Comparison of ENCODE assay signal across 14 cellular contexts in the genomic region with DNA sequence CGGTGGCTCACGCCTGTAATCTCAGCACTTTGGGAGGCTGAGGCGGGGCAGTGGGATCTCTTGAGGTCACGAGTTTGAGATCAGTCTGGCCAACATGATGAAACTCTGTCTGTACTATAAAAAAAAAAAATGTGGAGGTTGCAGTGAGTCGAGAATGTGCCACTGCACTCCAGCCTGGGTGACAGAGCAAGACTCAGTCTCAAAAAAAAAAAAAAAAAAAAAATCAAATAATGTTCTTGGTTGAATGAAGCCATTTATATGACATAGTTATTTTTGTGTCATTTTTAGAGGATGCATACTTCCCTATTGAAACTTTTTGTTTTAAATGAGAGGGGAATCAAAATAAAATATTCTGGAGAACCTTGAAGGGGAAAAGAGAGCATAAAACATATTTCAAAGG. TPM values are rescaled to one million over a fixed set of nuclear protein-coding genes. Genes with fewer than 3 reads are reported as not detected.
A peak's percentile ranks its signal among the peaks of the same experiment; 100 is the strongest.
DNase-seq lines count a peak whose midpoint lies in the region; ATAC-seq and TF ChIP-seq lines count a peak whose summit lies in the region.
"Had no signal": no experiment of that assay in that cellular context is flagged by ENCODE, and none has a peak within 500 bp of the region (broad histone marks: within the 10 kb centered on the region; RNA-seq: fewer than 3 reads in every experiment).

No MANE protein-coding gene starts in this region.

- H3K27ac ChIP-seq in CD4-positive, alpha-beta T cell (ENCODE audit: low read depth, low read length), result no peak overlapping the region
- H3K27ac ChIP-seq in GM23248 (peak overlapping the region; percentile 65), right lobe of liver (peak overlapping the region; percentile 46 to 79 (median 71))
- H3K27ac ChIP-seq: brain microvascular endothelial cell had no signal

- TF ChIP-seq CTCF in CD4-positive, alpha-beta T cell (IDR thresholded peaks at IDR 0.05), result no peak
- TF ChIP-seq CTCF in right lobe of liver (IDR thresholded peaks at IDR 0.05) (no peak), lower leg skin (IDR thresholded peaks at IDR 0.05) (no peak)

- no peaks in the 10 kb centered on the region for H3K9me3 ChIP-seq in CD4-positive, alpha-beta T cell (ENCODE audit: control insufficient read depth, low read length)
- H3K9me3 ChIP-seq in GM23248 (ENCODE audit: low read depth) (no peaks in the 10 kb centered on the region), right lobe of liver (no peaks in the 10 kb centered on the region)
- H3K9me3 ChIP-seq: spleen had no signal

- H3K36me3 Mint-ChIP-seq in CD4-positive, alpha-beta T cell (ENCODE audit: low read depth), result peaks cover 74% of the 10 kb centered on the region
- H3K36me3 Mint-ChIP-seq in activated T-helper 1 cell treated with anti-CD3 and anti-CD28 coated beads, Interleukin-12 subunit alpha, Interleukin-12 subunit beta, Interleukin-2, Interleukin-4 antibody, amounts not matched to agents 30 ng/mL and 10 ng/mL and 1 ng/mL, durations not matched to agents 14 hours and 24 hours and 36 hours (ENCODE audit: low read depth), result peaks cover 31% of the 10 kb centered on the region

- H3F3A ChIP-seq in GM23248 (ENCODE audit: insufficient read depth), result peaks cover 53% of the 10 kb centered on the region

- H3K4me2 ChIP-seq in GM23248 (ENCODE audit: unreplicated experiment), result no peak overlapping the region

- H3K9ac ChIP-seq in GM23248, result no peak overlapping the region

- H3K4me3 Mint-ChIP-seq in CD4-positive, alpha-beta T cell, result peak overlapping the region; percentile 56
- no peak overlapping the region for H3K4me3 Mint-ChIP-seq in activated T-helper 1 cell treated with anti-CD3 and anti-CD28 coated beads, Interleukin-12 subunit alpha, Interleukin-12 subunit beta, Interleukin-2, Interleukin-4 antibody, amounts not matched to agents 30 ng/mL and 10 ng/mL and 1 ng/mL, durations not matched to agents 14 hours and 24 hours and 36 hours

- H3K4me1 Mint-ChIP-seq in CD4-positive, alpha-beta T cell (ENCODE audit: low read depth), result peaks cover 66% of the 10 kb centered on the region
- peaks cover 36% of the 10 kb centered on the region for H3K4me1 Mint-ChIP-seq in activated T-helper 1 cell treated with anti-CD3 and anti-CD28 coated beads, Interleukin-12 subunit alpha, Interleukin-12 subunit beta, Interleukin-2, Interleukin-4 antibody, amounts not matched to agents 30 ng/mL and 10 ng/mL and 1 ng/mL, durations not matched to agents 14 hours and 24 hours and 36 hours (ENCODE audit: low read depth)

- H3K79me2 ChIP-seq in GM23248 (ENCODE audit: insufficient read depth), result peaks cover 19% of the 10 kb centered on the region

- 0 out of 2 replicates have a peak, but pooled peaks cover 4% of the 10 kb centered on the region for H4K20me1 ChIP-seq in GM23248 (ENCODE audit: insufficient read depth)

- WGBS in GM23248 (ENCODE audit: low coverage in 1 of 2, low lambda C conversion rate in 2 of 2, missing lambda C conversion rate in 2 of 2), 2 experiments, result 71 to 75% methylated on average over 5 of the region's 5 CpGs
- 28% methylated on average over 5 of the region's 5 CpGs for WGBS in right lobe of liver (ENCODE audit: insufficient coverage, low coverage, low lambda C conversion rate, missing lambda C conversion rate)
- WGBS in lower leg skin, 2 donors, result 80 to 82% methylated on average over 5 of the region's 5 CpGs

- H3K36me3 ChIP-seq in GM23248 (ENCODE audit: low read depth) (peaks cover 10% of the 10 kb centered on the region; the same call in 1 of the 2 replicates), right lobe of liver (peaks cover 0 to 10% (median 0%) of the 10 kb centered on the region in 4 donors)

- no peaks in the 10 kb centered on the region for H3K27me3 Mint-ChIP-seq in CD4-positive, alpha-beta T cell
- no peaks in the 10 kb centered on the region for H3K27me3 Mint-ChIP-seq in activated T-helper 1 cell treated with anti-CD3 and anti-CD28 coated beads, Interleukin-12 subunit alpha, Interleukin-12 subunit beta, Interleukin-2, Interleukin-4 antibody, amounts not matched to agents 30 ng/mL and 10 ng/mL and 1 ng/mL, durations not matched to agents 14 hours and 24 hours and 36 hours (ENCODE audit: insufficient read depth)

- ATAC-seq in CD4-positive, alpha-beta T cell (ENCODE audit: poor library complexity), result no peak
- no peak for ATAC-seq in right lobe of liver
- no peak for ATAC-seq in HG03342 (IDR thresholded peaks at IDR 0.05; ENCODE audit: unreplicated experiment)

- H3K4me1 ChIP-seq in GM23248 (ENCODE audit: insufficient read depth), result peaks cover 31% of the 10 kb centered on the region
- peaks cover 0 to 33% (median 16%) of the 10 kb centered on the region in 4 donors for H3K4me1 ChIP-seq in right lobe of liver

- H3K4me3 ChIP-seq in GM23248 (no peak overlapping the region), right lobe of liver (no peak overlapping the region), lower leg skin (ENCODE audit: low read depth, poor library complexity, severe bottlenecking) (no peak overlapping the region)
- H3K4me3 ChIP-seq: dorsolateral prefrontal cortex had no signal

- TF ChIP-seq POLR2A in right lobe of liver (IDR thresholded peaks at IDR 0.05), result no peak
- TF ChIP-seq POLR2A in lower leg skin (IDR thresholded peaks at IDR 0.05), result no peak

- no peaks in the 10 kb centered on the region for H3K27me3 ChIP-seq in CD4-positive, alpha-beta T cell (ENCODE audit: control insufficient read depth, insufficient read depth, low read length)
- H3K27me3 ChIP-seq in GM23248 (replicated peaks; ENCODE audit: insufficient read depth), result no peaks in the 10 kb centered on the region
- no peaks in the 10 kb centered on the region for H3K27me3 ChIP-seq in right lobe of liver
- H3K27me3 ChIP-seq: brain microvascular endothelial cell, dorsolateral prefrontal cortex, spleen had no signal

- H3K9me3 Mint-ChIP-seq in CD4-positive, alpha-beta T cell, result no peaks in the 10 kb centered on the region
- no peaks in the 10 kb centered on the region for H3K9me3 Mint-ChIP-seq in activated T-helper 1 cell treated with anti-CD3 and anti-CD28 coated beads, Interleukin-12 subunit alpha, Interleukin-12 subunit beta, Interleukin-2, Interleukin-4 antibody, amounts not matched to agents 30 ng/mL and 10 ng/mL and 1 ng/mL, durations not matched to agents 14 hours and 24 hours and 36 hours

- no peak overlapping the region for H2AFZ ChIP-seq in GM23248

- intact Hi-C loops in CD4-positive, alpha-beta T cell (cut with DNase I, micrococcal nuclease), result loop anchor here in 1 of 2 experiments (2.0 kb wide), 2 partner anchors 35 to 97 kb away; a partner anchor contains a TSS
- intact Hi-C loops in activated T-helper 1 cell treated with anti-CD3 and anti-CD28 coated beads, Interleukin-12 subunit alpha, Interleukin-12 subunit beta, Interleukin-2, Interleukin-4 antibody, amounts not matched to agents 30 ng/mL and 10 ng/mL and 1 ng/mL, durations not matched to agents 14 hours and 24 hours and 36 hours (cut with micrococcal nuclease), result loop anchor here (1.0 kb wide), 3 partner anchors 27 to 161 kb away; no protein-coding TSS in a partner anchor
- intact Hi-C loops in right lobe of liver (cut with DNase I) (no loop called here), lower leg skin (cut with DNase I; ENCODE audit: low total_unique reads) (no loop called here)

- H3K9me2 ChIP-seq in GM23248 (ENCODE audit: insufficient read depth), result no peaks in the 10 kb centered on the region

- H3K27ac Mint-ChIP-seq in CD4-positive, alpha-beta T cell, result peak overlapping the region; percentile 95
- H3K27ac Mint-ChIP-seq in activated T-helper 1 cell treated with anti-CD3 and anti-CD28 coated beads, Interleukin-12 subunit alpha, Interleukin-12 subunit beta, Interleukin-2, Interleukin-4 antibody, amounts not matched to agents 30 ng/mL and 10 ng/mL and 1 ng/mL, durations not matched to agents 14 hours and 24 hours and 36 hours, result peak overlapping the region; percentile 33

- in situ Hi-C loops in GM23248 (cut with MboI), result no loop called here

- POLR2A ChIA-PET in CD4-positive, alpha-beta T cell (lab: Charles Lee), result interaction anchor here (2.8 kb wide), 1 partner anchor 34 kb away, joined by 29 read pairs; a partner anchor contains a TSS

- DNase-seq in CD4-positive, alpha-beta T cell, result no peak
- DNase-seq in GM23248, result no peak
- DNase-seq in activated T-helper 1 cell treated with anti-CD3 and anti-CD28 coated beads, Interleukin-12 subunit alpha, Interleukin-12 subunit beta, Interleukin-2, Interleukin-4 antibody, amounts not matched to agents 30 ng/mL and 10 ng/mL and 1 ng/mL, durations not matched to agents 14 hours and 24 hours and 36 hours (ENCODE audit: low spot score), result no peak
- DNase-seq in right lobe of liver, result no peak
- DNase-seq in lower leg skin (ENCODE audit: low spot score in 2 of 2), result no peak
- no peak for DNase-seq in NOMO-1 treated with DMSO at 0.1 percent for 48 hours (lab: John Stamatoyannopoulos, UW; ENCODE audit: unreplicated experiment)
- DNase-seq: activated effector memory CD4-positive, alpha-beta T cell treated with Interleukin-2 at 50 U/mL for 16 hours; brain microvascular endothelial cell; dorsolateral prefrontal cortex; NCI-H1694; NCI-H446 treated with DMSO at 0.1 percent for 48 hours; posterior cingulate gyrus; spleen had no signal

- CTCF ChIA-PET in CD4-positive, alpha-beta T cell (lab: Charles Lee), result no interaction called here

RNA-seq across cellular contexts. Expression of a gene that starts 3.1 kb away (rescaled TPM):
- total RNA-seq in CD4-positive, alpha-beta T cell, result 10 to 100 TPM; 63.5 to 64.0 TPM
- total RNA-seq in GM23248 (2014; rRNA removed; shearing (Covaris generic)), result 10.6 and 12.5 TPM in 2 replicates
- 33.2 and 33.5 TPM in 2 replicates for polyA plus RNA-seq in GM23248 (2016; fragmentation: Nextera tagmentation; extraction: Ambion mirVana)
- total RNA-seq in activated T-helper 1 cell treated with anti-CD3 and anti-CD28 coated beads, Interleukin-12 subunit alpha, Interleukin-12 subunit beta, Interleukin-2, Interleukin-4 antibody, amounts not matched to agents 30 ng/mL and 10 ng/mL and 1 ng/mL, durations not matched to agents 14 hours and 24 hours and 36 hours, result 59.4 and 61.6 TPM in 2 replicates
- total RNA-seq in right lobe of liver, result 10 to 100 TPM; 17.4 to 36.9 (median 20.1) TPM
- 10 to 100 TPM; 25.2 to 34.9 (median 34.4) TPM for total RNA-seq in lower leg skin

RNA-seq across cellular contexts. Expression of a gene that starts 32.3 kb away (rescaled TPM):
- total RNA-seq in CD4-positive, alpha-beta T cell, result 10 to 100 TPM; 77.7 to 79.3 TPM
- 298 and 328 TPM in 2 replicates for total RNA-seq in GM23248 (2014; rRNA removed; shearing (Covaris generic))
- polyA plus RNA-seq in GM23248 (2016; fragmentation: Nextera tagmentation; extraction: Ambion mirVana), result 254 and 265 TPM in 2 replicates
- 157 and 160 TPM in 2 replicates for total RNA-seq in activated T-helper 1 cell treated with anti-CD3 and anti-CD28 coated beads, Interleukin-12 subunit alpha, Interleukin-12 subunit beta, Interleukin-2, Interleukin-4 antibody, amounts not matched to agents 30 ng/mL and 10 ng/mL and 1 ng/mL, durations not matched to agents 14 hours and 24 hours and 36 hours
- total RNA-seq in right lobe of liver, result 100 to 1,000 TPM in 5 of 6 experiments, 10 to 100 TPM in 1; 75.9 to 140 (median 119) TPM
- 10 to 100 TPM; 69.2 to 95.2 (median 79.8) TPM for total RNA-seq in lower leg skin
